ENCODE assay signal across 8 cellular contexts in the genomic region with DNA sequence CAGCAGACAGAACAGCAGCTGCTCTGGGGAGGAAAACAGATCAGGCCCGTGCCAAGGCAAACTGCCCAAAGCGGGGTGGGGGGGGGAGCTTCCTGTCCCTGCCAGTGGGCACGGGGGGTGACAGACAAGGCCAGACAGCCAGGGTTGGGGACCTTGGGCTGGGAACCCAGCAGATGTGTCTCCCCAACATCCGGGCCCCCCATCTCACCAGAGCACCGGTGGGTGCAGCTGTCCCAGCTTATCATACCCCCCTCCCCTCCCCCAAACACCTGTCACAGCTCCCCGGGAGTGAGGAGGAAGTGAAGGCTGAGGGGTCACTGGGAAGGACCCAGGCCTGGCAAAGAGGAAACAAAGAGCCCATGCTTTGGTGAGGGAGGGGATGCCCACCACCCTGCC. TPM values are rescaled to one million over a fixed set of nuclear protein-coding genes. Genes with fewer than 3 reads are reported as not detected.
A peak's percentile ranks its signal among the peaks of the same experiment; 100 is the strongest.
DNase-seq lines count a peak whose midpoint lies in the region; ATAC-seq, FAIRE-seq and TF ChIP-seq lines count a peak whose summit lies in the region.

No MANE protein-coding gene starts in this region.

- H3K36me3 ChIP-seq in endothelial cell of umbilical vein (ENCODE audit: control insufficient read depth in 2 of 2, extremely low read depth in 1 of 2, insufficient read depth in 2 of 2, low read length in 2 of 2), result peaks cover 0 to 12% of the 10 kb centered on the region in 2 experiments

- H3K36me3 Mint-ChIP-seq in T-helper 2 cell treated with Interferon-gamma antibody and Interleukin-4, amounts not matched to agents 5 μg/mL and 100 μg/mL, for 36 hours (ENCODE audit: low read depth), result peaks cover 16% of the 10 kb centered on the region
- H3K36me3 Mint-ChIP-seq in nephron (ENCODE audit: low read depth), result peaks cover 6% of the 10 kb centered on the region

- no peaks in the 10 kb centered on the region for H3K9me3 Mint-ChIP-seq in T-helper 2 cell treated with Interferon-gamma antibody and Interleukin-4, amounts not matched to agents 5 μg/mL and 100 μg/mL, for 36 hours
- no peaks in the 10 kb centered on the region for H3K9me3 Mint-ChIP-seq in nephron

- H3K4me2 ChIP-seq in endothelial cell of umbilical vein (ENCODE audit: insufficient read depth, low read length), result peak overlapping the region; percentile 35

- H3K4me3 ChIP-seq in endothelial cell of umbilical vein (replicated peaks in 1 of 3; ENCODE audit: insufficient read depth in 1 of 3, low read depth in 1 of 3, low read length in 3 of 3), result peak overlapping the region; percentile 67 to 78 (median 73)

- peaks cover 22% of the 10 kb centered on the region for H3K4me1 ChIP-seq in endothelial cell of umbilical vein (ENCODE audit: control insufficient read depth, extremely low read depth, insufficient read depth, low read length)

- peak overlapping the region; percentile 78 for H3K27ac Mint-ChIP-seq in T-helper 2 cell treated with Interferon-gamma antibody and Interleukin-4, amounts not matched to agents 5 μg/mL and 100 μg/mL, for 36 hours
- H3K27ac Mint-ChIP-seq in nephron, result peak overlapping the region; percentile 76 to 88 (median 86)

- ATAC-seq in GM19351 (IDR thresholded peaks at IDR 0.05; ENCODE audit: unreplicated experiment), result no peak

- peak overlapping the region; percentile 91 for H3K4me3 Mint-ChIP-seq in T-helper 2 cell treated with Interferon-gamma antibody and Interleukin-4, amounts not matched to agents 5 μg/mL and 100 μg/mL, for 36 hours
- H3K4me3 Mint-ChIP-seq in nephron, result peak overlapping the region; percentile 90 to 96 (median 91)

- peak overlapping the region; percentile 47 for H3K27ac ChIP-seq in endothelial cell of umbilical vein (ENCODE audit: insufficient read depth, low read depth, low read length)

- DNase-seq in NCI-H1092 treated with DMSO at 0.1 percent for 48 hours (lab: John Stamatoyannopoulos, UW), result peak; percentile 56
- no peak for DNase-seq in NCI-H1092 (lab: John Stamatoyannopoulos, UW)
- DNase-seq in T-helper 2 cell treated with Interferon-gamma antibody and Interleukin-4, amounts not matched to agents 5 μg/mL and 100 μg/mL, for 36 hours (ENCODE audit: low spot score), result no peak
- DNase-seq in endothelial cell of umbilical vein (ENCODE audit: low read depth, low spot score), result no peak
- DNase-seq in NK-92 (lab: John Stamatoyannopoulos, UW; ENCODE audit: unreplicated experiment), result no peak
- no peak for DNase-seq in DMS79 treated with DMSO at 0.1 percent for 48 hours (lab: John Stamatoyannopoulos, UW)

- H4K20me1 ChIP-seq in endothelial cell of umbilical vein (replicated peaks; ENCODE audit: control insufficient read depth, extremely low read depth, insufficient read depth, low read length), result no peaks in the 10 kb centered on the region

- H3K9ac ChIP-seq in endothelial cell of umbilical vein (replicated peaks; ENCODE audit: extremely low read depth, insufficient read depth, low read length), result peak overlapping the region; percentile 4

- POLR2A ChIA-PET in endothelial cell of umbilical vein (lab: Charles Lee), result interaction anchor here (0.6 to 2.2 kb wide), 4 partner anchors 23 to 59 kb away, joined by 3 to 10 read pairs (median 6); no protein-coding TSS in a partner anchor

- FAIRE-seq in endothelial cell of umbilical vein (lab: Jason Lieb, UNC), result no peak

- no peaks in the 10 kb centered on the region for H3K27me3 ChIP-seq in endothelial cell of umbilical vein (ENCODE audit: control insufficient read depth in 2 of 2, insufficient read depth in 2 of 2, low read length in 2 of 2)

- CTCF ChIA-PET in endothelial cell of umbilical vein (lab: Charles Lee), result interaction anchor here (0.9 to 5.0 kb wide), 10 partner anchors 8 to 110 kb away, joined by 3 to 36 read pairs (median 5); a partner anchor contains a TSS

- H2AFZ ChIP-seq in endothelial cell of umbilical vein (ENCODE audit: low read depth, low read length), result no peak overlapping the region

- dilution Hi-C loops in endothelial cell of umbilical vein (cut with MboI; ENCODE audit: extremely low pct_ligation_motif_present, low sequenced_read_pairs), result no loop called here

- TF ChIP-seq POLR2A in endothelial cell of umbilical vein (IDR thresholded peaks at IDR 0.05; ENCODE audit: low read depth, low read length), result no peak

- H3K4me1 Mint-ChIP-seq in T-helper 2 cell treated with Interferon-gamma antibody and Interleukin-4, amounts not matched to agents 5 μg/mL and 100 μg/mL, for 36 hours (ENCODE audit: low read depth), result peaks cover 25% of the 10 kb centered on the region
- H3K4me1 Mint-ChIP-seq in nephron, result peaks cover 32% of the 10 kb centered on the region

- no peak for TF ChIP-seq CTCF in endothelial cell of umbilical vein (IDR thresholded peaks at IDR 0.05; ENCODE audit: extremely low read depth in 1 of 2, insufficient read depth in 1 of 2, low read depth in 1 of 2, low read length in 2 of 2)
- TF ChIP-seq CTCF in nephron (IDR thresholded peaks at IDR 0.05; ENCODE audit: unreplicated experiment in 3 of 3), result no peak

- BruUV-seq in endothelial cell of umbilical vein (replicated peaks; lab: Mats Ljungman, UMichigan), result no TSS peak

- no peaks in the 10 kb centered on the region for H3K9me1 ChIP-seq in endothelial cell of umbilical vein (replicated peaks; ENCODE audit: control insufficient read depth, extremely low read depth, insufficient read depth, low read length)

- H3K79me2 ChIP-seq in endothelial cell of umbilical vein (ENCODE audit: control insufficient read depth, insufficient read depth, low read length), result peaks cover 40% of the 10 kb centered on the region

- H3K27me3 Mint-ChIP-seq in T-helper 2 cell treated with Interferon-gamma antibody and Interleukin-4, amounts not matched to agents 5 μg/mL and 100 μg/mL, for 36 hours (ENCODE audit: low read depth), result no peaks in the 10 kb centered on the region
- H3K27me3 Mint-ChIP-seq in nephron (ENCODE audit: low read depth), result no peaks in the 10 kb centered on the region

- intact Hi-C loops in endothelial cell of umbilical vein (cut with micrococcal nuclease), result no loop called here

- no peaks in the 10 kb centered on the region for H3K9me3 ChIP-seq in endothelial cell of umbilical vein (replicated peaks; ENCODE audit: control insufficient read depth, insufficient read depth, low read length)

TF ChIP-seq in endothelial cell of umbilical vein, 7 proteins besides CTCF, POLR2A, EP300 and RAD21:
- TF ChIP-seq, protein P1, sequence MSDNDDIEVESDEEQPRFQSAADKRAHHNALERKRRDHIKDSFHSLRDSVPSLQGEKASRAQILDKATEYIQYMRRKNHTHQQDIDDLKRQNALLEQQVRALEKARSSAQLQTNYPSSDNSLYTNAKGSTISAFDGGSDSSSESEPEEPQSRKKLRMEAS (IDR thresholded peaks at IDR 0.05; ENCODE audit: insufficient read depth, insufficient read length), result no peak
- TF ChIP-seq JUN (IDR thresholded peaks at IDR 0.05; ENCODE audit: borderline replicate concordance, insufficient read depth, insufficient read length, low read depth), result no peak

RNA-seq across cellular contexts. Expression of a gene that starts 1.3 kb away (rescaled TPM):
- total RNA-seq in endothelial cell of umbilical vein, result 431 TPM in 2 replicates
- polyA plus RNA-seq in endothelial cell of umbilical vein, result 308 and 320 TPM in 2 replicates
- 343 and 404 TPM in 2 replicates for polyA plus RNA-seq in endothelial cell of umbilical vein (2011; cell fraction: cytosol; rRNA removed)
- 151 and 155 TPM in 2 replicates for polyA plus RNA-seq in endothelial cell of umbilical vein (2011; cell fraction: nucleus; rRNA removed)
- 414 and 432 TPM in 2 replicates for polyA plus RNA-seq in endothelial cell of umbilical vein (2012)
- 107 and 116 TPM in 2 replicates for polyA minus RNA-seq in endothelial cell of umbilical vein
- 105 TPM for polyA minus RNA-seq in endothelial cell of umbilical vein (2011; cell fraction: cytosol; rRNA and poly(A)+ RNA removed)
- 17.3 and 29.0 TPM in 2 replicates for polyA minus RNA-seq in endothelial cell of umbilical vein (2011; cell fraction: nucleus; rRNA and poly(A)+ RNA removed)

RNA-seq across cellular contexts. Expression of a gene that starts 4.5 kb away (rescaled TPM):
- 48.4 and 48.5 TPM in 2 replicates for total RNA-seq in endothelial cell of umbilical vein
- 63.1 and 74.4 TPM in 2 replicates for polyA plus RNA-seq in endothelial cell of umbilical vein
- 54.7 and 75.6 TPM in 2 replicates for polyA plus RNA-seq in endothelial cell of umbilical vein (2011; cell fraction: cytosol; rRNA removed)
- polyA plus RNA-seq in endothelial cell of umbilical vein (2011; cell fraction: nucleus; rRNA removed), result 24.9 and 27.9 TPM in 2 replicates
- polyA plus RNA-seq in endothelial cell of umbilical vein (2012), result 56.7 and 88.3 TPM in 2 replicates
- polyA minus RNA-seq in endothelial cell of umbilical vein, result 25.3 and 28.2 TPM in 2 replicates
- 36.4 TPM for polyA minus RNA-seq in endothelial cell of umbilical vein (2011; cell fraction: cytosol; rRNA and poly(A)+ RNA removed)
- 4.2 and 7.5 TPM in 2 replicates for polyA minus RNA-seq in endothelial cell of umbilical vein (2011; cell fraction: nucleus; rRNA and poly(A)+ RNA removed)

RNA-seq across cellular contexts. Expression of a gene that starts 5.9 kb away (rescaled TPM):
- total RNA-seq in endothelial cell of umbilical vein, result 60.4 and 61.1 TPM in 2 replicates
- 32.3 and 33.3 TPM in 2 replicates for polyA plus RNA-seq in endothelial cell of umbilical vein
- 28.0 and 30.0 TPM in 2 replicates for polyA plus RNA-seq in endothelial cell of umbilical vein (2011; cell fraction: cytosol; rRNA removed)
- polyA plus RNA-seq in endothelial cell of umbilical vein (2011; cell fraction: nucleus; rRNA removed), result 82.7 and 91.6 TPM in 2 replicates
- polyA plus RNA-seq in endothelial cell of umbilical vein (2012), result 35.6 and 50.8 TPM in 2 replicates
- polyA minus RNA-seq in endothelial cell of umbilical vein, result 28.2 and 34.7 TPM in 2 replicates
- 36.9 TPM for polyA minus RNA-seq in endothelial cell of umbilical vein (2011; cell fraction: cytosol; rRNA and poly(A)+ RNA removed)
- 22.8 and 37.1 TPM in 2 replicates for polyA minus RNA-seq in endothelial cell of umbilical vein (2011; cell fraction: nucleus; rRNA and poly(A)+ RNA removed)

RNA-seq across cellular contexts. Expression of a gene that starts 11.0 kb away (rescaled TPM):
- 89.6 and 98.1 TPM in 2 replicates for total RNA-seq in endothelial cell of umbilical vein
- 18.3 and 19.3 TPM in 2 replicates for polyA plus RNA-seq in endothelial cell of umbilical vein
- polyA plus RNA-seq in endothelial cell of umbilical vein (2011; cell fraction: cytosol; rRNA removed), result 22.0 and 30.8 TPM in 2 replicates
- 19.1 and 23.6 TPM in 2 replicates for polyA plus RNA-seq in endothelial cell of umbilical vein (2011; cell fraction: nucleus; rRNA removed)
- polyA plus RNA-seq in endothelial cell of umbilical vein (2012), result 86.5 and 108 TPM in 2 replicates
- polyA minus RNA-seq in endothelial cell of umbilical vein, result 7.2 and 8.5 TPM in 2 replicates
- 25.5 TPM for polyA minus RNA-seq in endothelial cell of umbilical vein (2011; cell fraction: cytosol; rRNA and poly(A)+ RNA removed)
- 5.5 and 5.8 TPM in 2 replicates for polyA minus RNA-seq in endothelial cell of umbilical vein (2011; cell fraction: nucleus; rRNA and poly(A)+ RNA removed)

RNA-seq across cellular contexts. Expression of a gene that starts 15.1 kb away (rescaled TPM):
- total RNA-seq in endothelial cell of umbilical vein, result 23.5 and 24.4 TPM in 2 replicates
- polyA plus RNA-seq in endothelial cell of umbilical vein, result 41.2 and 64.6 TPM in 2 replicates
- polyA plus RNA-seq in endothelial cell of umbilical vein (2011; cell fraction: cytosol; rRNA removed), result 24.7 and 36.3 TPM in 2 replicates
- polyA plus RNA-seq in endothelial cell of umbilical vein (2011; cell fraction: nucleus; rRNA removed), result 31.5 and 33.7 TPM in 2 replicates
- polyA plus RNA-seq in endothelial cell of umbilical vein (2012), result 23.6 and 52.5 TPM in 2 replicates
- polyA minus RNA-seq in endothelial cell of umbilical vein, result 14.6 and 19.3 TPM in 2 replicates
- 11.6 TPM for polyA minus RNA-seq in endothelial cell of umbilical vein (2011; cell fraction: cytosol; rRNA and poly(A)+ RNA removed)
- 5.5 and 6.5 TPM in 2 replicates for polyA minus RNA-seq in endothelial cell of umbilical vein (2011; cell fraction: nucleus; rRNA and poly(A)+ RNA removed)
